ENCODE assay signal across 1 cellular context in the genomic region with DNA sequence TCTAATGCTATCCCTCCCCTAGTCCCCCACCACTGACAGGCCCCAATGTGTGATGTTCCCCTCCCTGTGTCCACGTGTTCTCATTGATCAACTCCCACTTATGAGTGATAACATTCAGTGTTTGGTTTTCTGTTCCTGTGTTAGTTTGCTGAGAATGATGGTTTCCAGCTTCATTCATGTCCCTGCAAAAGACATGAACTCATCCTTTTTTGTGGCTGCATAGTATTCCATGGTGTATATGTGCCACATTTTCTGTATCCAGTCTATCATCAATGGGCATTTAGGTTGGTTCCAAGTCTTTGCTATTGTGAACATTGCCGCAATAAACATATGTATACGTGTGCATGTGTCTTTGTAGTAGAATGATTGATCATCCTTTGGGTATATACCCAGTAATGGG.
TF ChIP-seq lines count a peak whose summit lies in the region.

No MANE protein-coding gene starts in this region.

TF ChIP-seq in HEK293, 187 proteins besides CTCF, POLR2A, EP300 and RAD21 (continued from another document):
- TF ChIP-seq, protein P1, sequence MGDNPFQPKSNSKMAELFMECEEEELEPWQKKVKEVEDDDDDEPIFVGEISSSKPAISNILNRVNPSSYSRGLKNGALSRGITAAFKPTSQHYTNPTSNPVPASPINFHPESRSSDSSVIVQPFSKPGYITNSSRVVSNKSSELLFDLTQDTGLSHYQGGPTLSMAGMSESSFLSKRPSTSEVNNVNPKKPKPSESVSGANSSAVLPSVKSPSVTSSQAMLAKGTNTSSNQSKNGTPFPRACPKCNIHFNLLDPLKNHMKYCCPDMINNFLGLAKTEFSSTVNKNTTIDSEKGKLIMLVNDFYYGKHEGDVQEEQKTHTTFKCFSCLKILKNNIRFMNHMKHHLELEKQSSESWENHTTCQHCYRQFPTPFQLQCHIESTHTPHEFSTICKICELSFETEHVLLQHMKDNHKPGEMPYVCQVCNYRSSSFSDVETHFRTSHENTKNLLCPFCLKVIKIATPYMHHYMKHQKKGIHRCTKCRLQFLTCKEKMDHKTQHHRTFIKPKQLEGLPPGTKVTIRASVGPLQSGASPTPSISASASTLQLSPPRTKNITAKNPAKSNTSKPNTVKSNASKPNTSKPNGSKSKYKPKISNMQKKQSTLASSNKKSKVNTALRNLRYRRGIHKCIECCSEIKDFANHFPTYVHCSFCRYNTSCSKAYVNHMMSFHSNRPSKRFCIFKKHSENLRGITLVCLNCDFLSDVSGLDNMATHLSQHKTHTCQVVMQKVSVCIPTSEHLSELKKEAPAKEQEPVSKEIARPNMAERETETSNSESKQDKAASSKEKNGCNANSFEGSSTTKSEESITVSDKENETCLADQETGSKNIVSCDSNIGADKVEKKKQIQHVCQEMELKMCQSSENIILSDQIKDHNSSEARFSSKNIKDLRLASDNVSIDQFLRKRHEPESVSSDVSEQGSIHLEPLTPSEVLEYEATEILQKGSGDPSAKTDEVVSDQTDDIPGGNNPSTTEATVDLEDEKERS (tag by site-specific recombination; IDR thresholded peaks at IDR 0.05): 0 out of 2 replicates have a peak, but pooled peaks have one; percentile 43
